8 cellular contexts compared by ENCODE assay signal in the genomic region with DNA sequence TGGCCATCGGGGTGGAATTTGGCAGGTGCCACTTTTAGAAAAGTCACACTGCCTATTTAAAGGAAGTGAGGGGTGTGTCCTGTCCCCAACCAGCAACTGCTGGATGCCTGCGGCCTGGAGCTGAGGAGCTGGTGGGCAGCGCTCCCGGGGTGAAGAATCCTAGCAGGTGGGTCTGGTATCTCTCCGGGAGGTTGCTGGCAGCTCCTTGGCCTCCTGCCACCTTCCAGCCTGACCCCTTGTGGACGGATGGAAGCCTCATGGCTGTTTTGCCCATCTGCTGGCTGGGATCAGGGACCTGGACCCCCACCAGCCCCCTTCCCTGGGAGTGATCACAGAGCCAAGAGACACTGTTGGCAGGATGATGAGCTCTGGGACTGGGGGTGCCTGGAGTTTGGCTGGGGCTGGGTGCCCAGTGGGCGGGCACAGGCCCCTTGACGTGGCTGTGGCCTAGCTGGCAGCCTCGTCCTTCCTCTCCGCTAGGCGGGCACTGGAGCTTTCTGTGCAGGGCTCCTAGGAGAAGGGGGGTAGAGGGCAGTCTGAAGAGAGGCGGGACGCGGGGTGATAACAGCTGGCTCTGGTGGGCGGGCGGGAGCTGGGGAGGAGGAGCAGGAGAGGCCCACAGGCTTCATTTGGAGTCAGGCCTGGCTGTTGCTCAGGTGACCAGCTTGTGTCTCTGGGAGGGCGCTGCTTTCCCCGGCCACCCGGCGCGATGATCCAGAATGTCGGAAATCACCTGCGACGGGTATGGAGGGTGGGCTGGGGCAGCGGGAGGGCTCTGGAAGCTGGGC. TPM values are rescaled to one million over a fixed set of nuclear protein-coding genes. Genes with fewer than 3 reads are reported as not detected.
DNase-seq lines count a peak whose midpoint lies in the region; TF ChIP-seq lines count a peak whose summit lies in the region.

A gene (plus strand): TSS at position 628 of the 788 bp plus-strand sequence. CDS start 82 bp downstream, at position 710.

- no peak for TF ChIP-seq POLR2A in breast epithelium (IDR thresholded peaks at IDR 0.05)

- DNase-seq in NCI-H1694 treated with DMSO at 0.1 percent for 48 hours (lab: John Stamatoyannopoulos, UW) (peak; percentile 95), breast epithelium (ENCODE audit: low spot score in 2 of 2) (peak in 1 of 2 donors; percentile 71), iris pigment epithelial cell (ENCODE audit: low read depth) (peak; percentile 17), RKO (ENCODE audit: low spot score) (no peak), NCI-H187 treated with DMSO at 0.1 percent for 48 hours (lab: John Stamatoyannopoulos, UW) (no peak)
- DNase-seq in activated CD4-positive, alpha-beta T cell treated with anti-CD3 and anti-CD28 coated beads, Interleukin-2, amount 50 U/mL, for 4 hours, result no peak

- peak within 1 kb of the TSS in 8 of 11 experiments; percentile 9 to 55 (median 38); a peak in 9 of 22 replicates for H3K27ac ChIP-seq in BLaER1 treated with 17β-estradiol and CSF1 and Interleukin-3, amounts not matched to agents 10 nM and 100 nM
- H3K27ac ChIP-seq in breast epithelium (peak within 1 kb of the TSS; percentile 73 to 76), skin epidermis (peak within 1 kb of the TSS in 12 of 21 experiments; percentile 4 to 65 (median 29))

- H3K27me3 ChIP-seq in BLaER1 treated with 17β-estradiol and CSF1 and Interleukin-3, amounts not matched to agents 10 nM and 100 nM, result no peaks in the 10 kb centered on the region
- no peaks in the 10 kb centered on the region for H3K27me3 ChIP-seq in breast epithelium

- H3K4me2 ChIP-seq in BLaER1 treated with 17β-estradiol and CSF1 and Interleukin-3, amounts not matched to agents 10 nM and 100 nM, result peak within 1 kb of the TSS; percentile 58 to 97 (median 74)

- H3K36me3 ChIP-seq in BLaER1 treated with 17β-estradiol and CSF1 and Interleukin-3, amounts not matched to agents 10 nM and 100 nM, result peaks cover 0 to 5% (median 0%) of the 10 kb centered on the region in 11 experiments; a peak in 3 of 22 replicates
- no peaks in the 10 kb centered on the region for H3K36me3 ChIP-seq in breast epithelium

- H3K4me3 ChIP-seq in BLaER1 treated with 17β-estradiol and CSF1 and Interleukin-3, amounts not matched to agents 10 nM and 100 nM, result no peak within 1 kb of the TSS; a peak in 1 of 20 replicates
- H3K4me3 ChIP-seq in breast epithelium (peak within 1 kb of the TSS in 2 of 3 donors; percentile 26 to 56), skin epidermis (peak within 1 kb of the TSS in 1 of 7 experiments; percentile 5)

- no peaks in the 10 kb centered on the region for H3K9me3 ChIP-seq in BLaER1 treated with 17β-estradiol and CSF1 and Interleukin-3, amounts not matched to agents 10 nM and 100 nM (replicated peaks in 1 of 11)
- no peaks in the 10 kb centered on the region for H3K9me3 ChIP-seq in breast epithelium

- H3K9ac ChIP-seq in BLaER1 treated with 17β-estradiol and CSF1 and Interleukin-3, amounts not matched to agents 10 nM and 100 nM, result peak within 1 kb of the TSS in 9 of 11 experiments; percentile 4 to 59 (median 50); a peak in 12 of 22 replicates

- H4K20me1 ChIP-seq in BLaER1 treated with 17β-estradiol and CSF1 and Interleukin-3, amounts not matched to agents 10 nM and 100 nM, result peaks cover 0 to 4% (median 0%) of the 10 kb centered on the region in 11 experiments; a peak in 2 of 22 replicates

- H3K4me1 ChIP-seq in BLaER1 treated with 17β-estradiol and CSF1 and Interleukin-3, amounts not matched to agents 10 nM and 100 nM, result peaks cover 19 to 62% (median 39%) of the 10 kb centered on the region in 10 experiments
- H3K4me1 ChIP-seq in breast epithelium, result no peaks in the 10 kb centered on the region

- intact Hi-C loops in breast epithelium (cut with DNase I; ENCODE audit: low total_unique reads), result no loop called here

- peak in 2 of 3 donors; percentile 34 to 60 for TF ChIP-seq CTCF in breast epithelium (IDR thresholded peaks at IDR 0.05)

RNA-seq across cellular contexts. Expression of the gene that starts here (rescaled TPM):
- total RNA-seq in breast epithelium, result 1 to 10 TPM; 1.6 to 7.3 (median 1.8) TPM

Comparison
In these comparisons a context has a peak if more than half of its experiments do, and no peak if none do; other contexts are left out.
1. H3K4me3 ChIP-seq: peak in breast epithelium (2 of 3); none in BLaER1 treated with 17β-estradiol and CSF1 and Interleukin-3, amounts not matched to agents 10 nM and 100 nM (0 of 10).
2. DNase-seq: peak in NCI-H1694 treated with DMSO at 0.1 percent for 48 hours (single experiment) and iris pigment epithelial cell (single experiment); none in activated CD4-positive, alpha-beta T cell treated with anti-CD3 and anti-CD28 coated beads, Interleukin-2, amount 50 U/mL, for 4 hours (0 of 2), RKO (single experiment) and NCI-H187 treated with DMSO at 0.1 percent for 48 hours (single experiment).
3. Peak in every context shown above with its lines, with median percentiles within 50 percentile points of each other: H3K27ac ChIP-seq.